ENCODE assay signal across 8 cellular contexts in genomic region chr15:40754883-40755815, GRCh38. TPM values are rescaled to one million over a fixed set of nuclear protein-coding genes. Genes with fewer than 3 reads are reported as not detected.
DNase-seq lines count a peak whose midpoint lies in the region; ATAC-seq, FAIRE-seq and TF ChIP-seq lines count a peak whose summit lies in the region.

RMDN3 (minus strand) TSS chr15:40755254; CDS start chr15:40754783, 471 bp downstream.

- DNase-seq in AG09309 (ENCODE audit: low read depth) (no peak), NCI-H460 (ENCODE audit: extremely low read depth, low read depth) (peak; percentile 87), keratinocyte (ENCODE audit: low read depth, low spot score) (no peak)
- peak; percentile 82 to 86 for DNase-seq in central memory CD8-positive, alpha-beta T cell (ENCODE audit: low spot score in 2 of 2)
- DNase-seq in stimulated activated CD4-positive, alpha-beta T cell treated with anti-CD3 and anti-CD28 coated beads, Interleukin-15, amount 100 ng/mL, for 1 hour (ENCODE audit: low read depth in 1 of 2, low spot score in 1 of 2) = peak; percentile 87 to 92

- no peak for FAIRE-seq in keratinocyte (lab: Jason Lieb, UNC)

- H3K36me3 Mint-ChIP-seq in central memory CD8-positive, alpha-beta T cell (ENCODE audit: insufficient read depth) = peaks cover 28% of the 10 kb centered on the region

- H3K27ac Mint-ChIP-seq in central memory CD8-positive, alpha-beta T cell (ENCODE audit: low read depth) = peak within 1 kb of the TSS; percentile 100

- no peaks in the 10 kb centered on the region for H4K20me1 ChIP-seq in keratinocyte (ENCODE audit: control insufficient read depth, extremely low read depth, insufficient read depth, low read length)

- ATAC-seq in GM19025 (IDR thresholded peaks at IDR 0.05; ENCODE audit: low read depth, unreplicated experiment) (peak; percentile 79), HG03342 (IDR thresholded peaks at IDR 0.05; ENCODE audit: unreplicated experiment) (peak; percentile 85)
- peak; percentile 89 to 90 for ATAC-seq in activated CD4-positive, CD25-positive, alpha-beta regulatory T cell treated with anti-CD3 and anti-CD28 coated beads, Interleukin-2, amount 50 U/mL, for 24 hours
- ATAC-seq in central memory CD8-positive, alpha-beta T cell (replicated peaks; ENCODE audit: extremely low read depth, poor library complexity, severe bottlenecking) = peak; percentile 80

- H3K4me2 ChIP-seq in keratinocyte (ENCODE audit: control insufficient read depth, extremely low read depth, insufficient read depth, low read depth, low read length) = peak within 1 kb of the TSS; percentile 82

- no peaks in the 10 kb centered on the region for H3K27me3 Mint-ChIP-seq in central memory CD8-positive, alpha-beta T cell

- peaks cover 6 to 19% of the 10 kb centered on the region in 2 experiments for H3K36me3 ChIP-seq in keratinocyte (ENCODE audit: control insufficient read depth in 2 of 2, extremely low read depth in 1 of 2, insufficient read depth in 2 of 2, low read length in 2 of 2)

- no peak for TF ChIP-seq CTCF in AG09309 (IDR thresholded peaks at IDR 0.05; ENCODE audit: control insufficient read depth, insufficient read depth, low read depth, low read length, missing control alignments)
- peak in 1 of 3 experiments; percentile 15 for TF ChIP-seq CTCF in keratinocyte (optimal IDR thresholded peaks at IDR 0.05 in 1 of 3, IDR thresholded peaks at IDR 0.05 in 1 of 3, conservative IDR thresholded peaks at IDR 0.05 in 1 of 3; ENCODE audit: extremely low read depth in 1 of 3, insufficient read depth in 2 of 3, low read length in 3 of 3)

- peak within 1 kb of the TSS; percentile 94 for H3K4me3 Mint-ChIP-seq in central memory CD8-positive, alpha-beta T cell

- H3K27me3 ChIP-seq in keratinocyte (ENCODE audit: control insufficient read depth, extremely low read depth, insufficient read depth, low read length) = no peaks in the 10 kb centered on the region

- H3K79me2 ChIP-seq in keratinocyte (ENCODE audit: control insufficient read depth, insufficient read depth, low read length) = peaks cover 34% of the 10 kb centered on the region

- dilution Hi-C loops in keratinocyte (cut with MboI; ENCODE audit: extremely low pct_ligation_motif_present, low sequenced_read_pairs) = no loop called here

- no peaks in the 10 kb centered on the region for H3K9me3 Mint-ChIP-seq in central memory CD8-positive, alpha-beta T cell

- peak within 1 kb of the TSS; percentile 96 for H2AFZ ChIP-seq in keratinocyte (ENCODE audit: control insufficient read depth, low read length)

- peaks cover 11% of the 10 kb centered on the region for H3K4me1 ChIP-seq in keratinocyte (ENCODE audit: control insufficient read depth, extremely low read depth, insufficient read depth, low read length)

- H3K9me3 ChIP-seq in keratinocyte (ENCODE audit: control insufficient read depth, low read depth, low read length) = no peaks in the 10 kb centered on the region

- H3K9ac ChIP-seq in keratinocyte (ENCODE audit: control insufficient read depth, extremely low read depth, insufficient read depth, low read length) = peak within 1 kb of the TSS; percentile 88

- peaks cover 29% of the 10 kb centered on the region for H3K4me1 Mint-ChIP-seq in central memory CD8-positive, alpha-beta T cell

- H3K4me3 ChIP-seq in AG09309 (ENCODE audit: control insufficient read depth, low read depth, low read length) = peak within 1 kb of the TSS; percentile 74
- peak within 1 kb of the TSS; percentile 84 to 98 (median 93) for H3K4me3 ChIP-seq in keratinocyte (ENCODE audit: control insufficient read depth in 2 of 3, extremely low read depth in 1 of 3, insufficient read depth in 2 of 3, low read depth in 1 of 3, low read length in 3 of 3)

- H3K27ac ChIP-seq in keratinocyte (ENCODE audit: control insufficient read depth, insufficient read depth, low read length) = peak within 1 kb of the TSS; percentile 86

- no peaks in the 10 kb centered on the region for H3K9me1 ChIP-seq in keratinocyte (ENCODE audit: control insufficient read depth, extremely low read depth, insufficient read depth, low read length)

RNA-seq across cellular contexts. Expression of gene RMDN3, which starts in this region (rescaled TPM):
- total RNA-seq in NCI-H460 (2014; rRNA removed; shearing (Covaris generic)) = 15.2 and 19.7 TPM in 2 replicates
- polyA plus RNA-seq in NCI-H460 (2014; cell fraction: nucleus; rRNA removed) = 30.3 and 44.2 TPM in 2 replicates
- polyA plus RNA-seq in keratinocyte = 22.2 to 23.0 TPM (median 22.2 TPM) in 3 replicates
- 28.4 TPM for polyA plus RNA-seq in keratinocyte (2011; ENCODE audit: low read depth)
- polyA plus RNA-seq in keratinocyte (2011; cell fraction: cytosol; rRNA removed) = 16.8 and 18.4 TPM in 2 replicates
- polyA plus RNA-seq in keratinocyte (2011; cell fraction: nucleus; rRNA removed) = 46.3 and 51.4 TPM in 2 replicates
- 22.8 and 24.5 TPM in 2 replicates for polyA plus RNA-seq in keratinocyte (2012; ENCODE audit: low replicate concordance)
- polyA minus RNA-seq in keratinocyte = 9.7 to 20.6 TPM (median 13.9 TPM) in 3 replicates
- polyA minus RNA-seq in keratinocyte (2011; cell fraction: cytosol; rRNA and poly(A)+ RNA removed) = 21.9 TPM
- polyA minus RNA-seq in keratinocyte (2011; cell fraction: nucleus; rRNA and poly(A)+ RNA removed) = 16.2 and 19.2 TPM in 2 replicates

Comparison
In these comparisons a context has a peak if more than half of its experiments do, and no peak if none do; other contexts are left out.
1. DNase-seq: peak in NCI-H460 (single experiment), central memory CD8-positive, alpha-beta T cell (2 of 2) and stimulated activated CD4-positive, alpha-beta T cell treated with anti-CD3 and anti-CD28 coated beads, Interleukin-15, amount 100 ng/mL, for 1 hour (2 of 2); none in AG09309 (single experiment) and keratinocyte (single experiment).
2. Peak in every context shown above with its lines, with median percentiles within 50 percentile points of each other: ATAC-seq.